In genomic region chr4:172950990-172951389, GRCh38 we compare ENCODE assay signal across 29 cellular contexts.
"Had no signal": no experiment of that assay in that cellular context is flagged by ENCODE, and none has a peak within 500 bp of the region (broad histone marks: within the 10 kb centered on the region; RNA-seq: fewer than 3 reads in every experiment).

No MANE protein-coding gene starts in this region.

- H3K4me3 Mint-ChIP-seq: activated CD8-positive, alpha-beta T cell treated with anti-CD3 and anti-CD28 coated beads, Interleukin-2, amount 10 ng/mL, durations not matched to agents 7 days and 5 days; activated naive CD8-positive, alpha-beta T cell treated with anti-CD3 and anti-CD28 coated beads, Interleukin-2, amount 10 ng/mL, durations not matched to agents 7 days and 5 days; T-helper 17 cell; WTC11 had no signal

- H3K9me3 Mint-ChIP-seq: activated naive CD8-positive, alpha-beta T cell treated with anti-CD3 and anti-CD28 coated beads, Interleukin-2, amount 10 ng/mL, durations not matched to agents 7 days and 5 days; WTC11 had no signal

- H3K27ac ChIP-seq: adrenal gland, SJSA1 had no signal

- H3K4me3 ChIP-seq: adrenal gland, SJSA1 had no signal

- H3K4me1 Mint-ChIP-seq: activated naive CD8-positive, alpha-beta T cell treated with anti-CD3 and anti-CD28 coated beads, Interleukin-2, amount 10 ng/mL, durations not matched to agents 7 days and 5 days; T-helper 17 cell had no signal

- H3K9me3 ChIP-seq: adrenal gland, SJSA1 had no signal

- H3K36me3 ChIP-seq: adrenal gland, SJSA1 had no signal

- H3K27me3 ChIP-seq: adrenal gland had no signal

- DNase-seq: activated CD4-positive, alpha-beta T cell treated with anti-CD3 and anti-CD28 coated beads for 48 hours; activated CD4-positive, alpha-beta T cell treated with anti-CD3 and anti-CD28 coated beads, Interleukin-2, amount 50 U/mL, for 4 hours; activated CD4-positive, CD25-positive, alpha-beta regulatory T cell treated with anti-CD3 and anti-CD28 coated beads, Interleukin-2, amount 50 U/mL, for 72 hours; activated CD8-positive, alpha-beta memory T cell treated with anti-CD3 and anti-CD28 coated beads, Interleukin-2, amount 50 U/mL, for 48 hours; activated CD8-positive, alpha-beta T cell treated with anti-CD3 and anti-CD28 coated beads, Interleukin-2, amount 10 ng/mL, durations not matched to agents 7 days and 5 days; activated naive CD4-positive, alpha-beta T cell treated with anti-CD3 and anti-CD28 coated beads, Interleukin-2, amount 50 U/mL, for 16 hours; activated naive CD8-positive, alpha-beta T cell treated with anti-CD3 and anti-CD28 coated beads, Interleukin-2, amount 10 ng/mL, durations not matched to agents 7 days and 5 days; activated T-cell treated with anti-CD3 and anti-CD28 coated beads, Interleukin-2, amount 50 U/mL, for 1 hour; adrenal gland; anterior cingulate cortex; Kasumi-1; KBM-7; NCI-H1105 treated with DMSO at 0.1 percent for 48 hours; NCI-H1436 treated with DMSO at 0.1 percent for 48 hours; NCI-H1930; NCI-H2171; NCI-H2227 treated with DMSO at 0.1 percent for 48 hours; NCI-H446 treated with DMSO at 0.1 percent for 48 hours; NCI-H524 treated with DMSO at 0.1 percent for 48 hours; NCI-H774; OCI-M1; RPMI8226; SHP77; T-helper 17 cell; T-helper 9 cell had no signal

- H3K4me1 ChIP-seq: adrenal gland, SJSA1 had no signal

- ATAC-seq: activated CD8-positive, alpha-beta T cell treated with anti-CD3 and anti-CD28 coated beads, Interleukin-2, amount 10 ng/mL, durations not matched to agents 7 days and 5 days; Panc1; SK-N-SH treated with all-trans-retinoic acid at 6 μM for 48 hours; T-helper 17 cell had no signal

- H3K36me3 Mint-ChIP-seq: activated naive CD8-positive, alpha-beta T cell treated with anti-CD3 and anti-CD28 coated beads, Interleukin-2, amount 10 ng/mL, durations not matched to agents 7 days and 5 days; WTC11 had no signal

- H3K27ac Mint-ChIP-seq: activated CD8-positive, alpha-beta T cell treated with anti-CD3 and anti-CD28 coated beads, Interleukin-2, amount 10 ng/mL, durations not matched to agents 7 days and 5 days; activated naive CD8-positive, alpha-beta T cell treated with anti-CD3 and anti-CD28 coated beads, Interleukin-2, amount 10 ng/mL, durations not matched to agents 7 days and 5 days; T-helper 17 cell; WTC11 had no signal
